Comparison of ENCODE assay signal across 16 cellular contexts in the genomic region with DNA sequence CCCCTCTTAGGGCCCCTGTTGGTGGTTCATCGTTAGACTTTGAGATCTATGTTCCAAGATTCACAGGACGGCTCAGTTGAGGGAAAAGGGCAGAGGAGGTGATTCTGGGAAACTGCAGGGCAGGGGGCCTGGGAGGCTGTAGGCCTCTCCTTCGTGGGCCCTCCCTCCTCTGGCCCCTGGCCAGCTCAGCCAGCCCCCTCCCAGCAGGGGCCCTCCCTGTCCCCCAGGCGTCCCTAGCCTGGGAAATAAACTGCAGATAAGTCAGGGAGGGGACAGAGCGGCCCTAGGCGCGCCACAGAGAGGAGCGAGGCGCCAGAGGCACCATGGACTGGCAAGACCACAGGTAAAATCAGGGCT. TPM values are rescaled to one million over a fixed set of nuclear protein-coding genes. Genes with fewer than 3 reads are reported as not detected.
DNase-seq lines count a peak whose midpoint lies in the region; ATAC-seq and TF ChIP-seq lines count a peak whose summit lies in the region.
"Had no signal": no experiment of that assay in that cellular context is flagged by ENCODE, and none has a peak within 500 bp of the region (broad histone marks: within the 10 kb centered on the region; RNA-seq: fewer than 3 reads in every experiment).

No MANE protein-coding gene starts in this region.

- peaks cover 12% of the 10 kb centered on the region for H3K27me3 Mint-ChIP-seq in activated T-helper 1 cell treated with anti-CD3 and anti-CD28 coated beads, Interleukin-12 subunit alpha, Interleukin-12 subunit beta, Interleukin-2, Interleukin-4 antibody, amounts not matched to agents 30 ng/mL and 10 ng/mL and 1 ng/mL, durations not matched to agents 14 hours and 24 hours and 36 hours (ENCODE audit: insufficient read depth)
- H3K27me3 Mint-ChIP-seq: activated naive CD4-positive, alpha-beta T cell treated with anti-CD3 and anti-CD28 coated beads, Interleukin-2, amount 50 U/mL, for 24 hours had no signal

- H3K36me3 ChIP-seq in IMR-90 (ENCODE audit: control insufficient read depth, insufficient read depth, low read length) (no peaks in the 10 kb centered on the region), colonic mucosa (no peaks in the 10 kb centered on the region), lung (ENCODE audit: control insufficient read depth in 2 of 2, insufficient read depth in 2 of 2, low read length in 2 of 2) (peaks cover 6 to 14% of the 10 kb centered on the region in 2 donors)

- peaks cover 16% of the 10 kb centered on the region for H3K9me3 Mint-ChIP-seq in activated T-helper 1 cell treated with anti-CD3 and anti-CD28 coated beads, Interleukin-12 subunit alpha, Interleukin-12 subunit beta, Interleukin-2, Interleukin-4 antibody, amounts not matched to agents 30 ng/mL and 10 ng/mL and 1 ng/mL, durations not matched to agents 14 hours and 24 hours and 36 hours
- H3K9me3 Mint-ChIP-seq: activated naive CD4-positive, alpha-beta T cell treated with anti-CD3 and anti-CD28 coated beads, Interleukin-2, amount 50 U/mL, for 24 hours had no signal

- peak overlapping the region; percentile 51 for H2AFZ ChIP-seq in IMR-90 (replicated peaks; ENCODE audit: low read length, poor library complexity)

- H2BK15ac ChIP-seq in IMR-90 (ENCODE audit: low read depth, low read length), result no peak overlapping the region

- H2AK5ac ChIP-seq in IMR-90 (ENCODE audit: low read depth, low read length), result no peak overlapping the region

- H3K4me1 ChIP-seq in IMR-90 (ENCODE audit: control insufficient read depth, insufficient read depth, low read length), result peaks cover 6% of the 10 kb centered on the region; the same call in 1 of the 2 replicates
- H3K4me1 ChIP-seq in colonic mucosa, result peaks cover 13% of the 10 kb centered on the region
- H3K4me1 ChIP-seq in lung (ENCODE audit: control insufficient read depth in 2 of 2, insufficient read depth in 2 of 2, low read length in 2 of 2), result peaks cover 5 to 17% of the 10 kb centered on the region in 2 donors

- no TSS peak for BruUV-seq in IMR-90 (replicated peaks; lab: Mats Ljungman, UMichigan)

- no peak overlapping the region for H3K4ac ChIP-seq in IMR-90 (ENCODE audit: low read depth, low read length)

- TF ChIP-seq CTCF in IMR-90 (conservative IDR thresholded peaks at IDR 0.05; ENCODE audit: low read depth, low read length) (no peak), colonic mucosa (IDR thresholded peaks at IDR 0.05) (no peak), lung (IDR thresholded peaks at IDR 0.05; ENCODE audit: control extremely low read depth, extremely low read depth) (no peak)

- DNase-seq in IMR-90 (no peak), colonic mucosa (no peak), lung (ENCODE audit: low spot score) (no peak), GM19238 (ENCODE audit: insufficient read length, low spot score) (no peak), H4 (ENCODE audit: low spot score) (no peak)
- DNase-seq in activated T-helper 1 cell treated with anti-CD3 and anti-CD28 coated beads, Interleukin-12 subunit alpha, Interleukin-12 subunit beta, Interleukin-2, Interleukin-4 antibody, amounts not matched to agents 30 ng/mL and 10 ng/mL and 1 ng/mL, durations not matched to agents 14 hours and 24 hours and 36 hours (ENCODE audit: low spot score), result no peak
- DNase-seq: effector CD4-positive, alpha-beta T cell; GDM1; MM.1S; NCI-H226; T-helper 9 cell had no signal

- H3K23ac ChIP-seq in IMR-90 (ENCODE audit: low read depth, low read length), result no peak overlapping the region

- CTCF ChIA-PET in IMR-90 (lab: Yijun Ruan, JAX), result no interaction called here

- no peak overlapping the region for H3K18ac ChIP-seq in IMR-90 (ENCODE audit: low read depth, low read length)

- no peak overlapping the region for H4K91ac ChIP-seq in IMR-90 (ENCODE audit: insufficient read depth, low read depth, low read length)

- H3K27me3 ChIP-seq in IMR-90 (ENCODE audit: control insufficient read depth, insufficient read depth, low read length) (peaks cover 23% of the 10 kb centered on the region), colonic mucosa (no peaks in the 10 kb centered on the region), lung (ENCODE audit: control insufficient read depth, insufficient read depth) (no peaks in the 10 kb centered on the region)

- no peaks in the 10 kb centered on the region for H4K20me1 ChIP-seq in IMR-90 (ENCODE audit: insufficient read depth, low read length)

- no peak overlapping the region for H2BK5ac ChIP-seq in IMR-90 (ENCODE audit: low read depth, low read length, poor library complexity, severe bottlenecking)

- no peak overlapping the region for H2BK120ac ChIP-seq in IMR-90 (ENCODE audit: low read depth, low read length)

- no peak overlapping the region for H4K8ac ChIP-seq in IMR-90 (ENCODE audit: low read depth in 2 of 2, low read length in 2 of 2)

- H3K9me3 ChIP-seq in IMR-90 (ENCODE audit: control insufficient read depth, insufficient read depth, low read length), result peaks cover 9% of the 10 kb centered on the region
- no peaks in the 10 kb centered on the region for H3K9me3 ChIP-seq in colonic mucosa
- no peaks in the 10 kb centered on the region for H3K9me3 ChIP-seq in lung (ENCODE audit: control insufficient read depth in 2 of 2, insufficient read depth in 1 of 2, low read length in 1 of 2)
- H3K9me3 ChIP-seq: mucosa of descending colon had no signal

- no peaks in the 10 kb centered on the region for H3K79me1 ChIP-seq in IMR-90 (ENCODE audit: low read depth in 1 of 2, low read length in 2 of 2)

- POLR2A ChIA-PET in IMR-90 (lab: Charles Lee; ENCODE audit: unreplicated experiment), result no interaction called here

- no peak overlapping the region for H2AK9ac ChIP-seq in IMR-90 (replicated peaks; ENCODE audit: low read depth, low read length, poor library complexity)

- no peak for TF ChIP-seq RAD21 in IMR-90 (IDR thresholded peaks at IDR 0.05; ENCODE audit: low read length)

- no peak overlapping the region for H4K5ac ChIP-seq in IMR-90 (ENCODE audit: low read depth, low read length)

- intact Hi-C loops in IMR-90 (cut with micrococcal nuclease), result no loop called here
- intact Hi-C loops in colonic mucosa (cut with DNase I), result no loop called here
- intact Hi-C loops in activated T-helper 1 cell treated with anti-CD3 and anti-CD28 coated beads, Interleukin-12 subunit alpha, Interleukin-12 subunit beta, Interleukin-2, Interleukin-4 antibody, amounts not matched to agents 30 ng/mL and 10 ng/mL and 1 ng/mL, durations not matched to agents 14 hours and 24 hours and 36 hours (cut with micrococcal nuclease), result no loop called here

- no peaks in the 10 kb centered on the region for H3K4me1 Mint-ChIP-seq in activated T-helper 1 cell treated with anti-CD3 and anti-CD28 coated beads, Interleukin-12 subunit alpha, Interleukin-12 subunit beta, Interleukin-2, Interleukin-4 antibody, amounts not matched to agents 30 ng/mL and 10 ng/mL and 1 ng/mL, durations not matched to agents 14 hours and 24 hours and 36 hours (ENCODE audit: low read depth)
- H3K4me1 Mint-ChIP-seq: activated naive CD4-positive, alpha-beta T cell treated with anti-CD3 and anti-CD28 coated beads, Interleukin-2, amount 50 U/mL, for 24 hours had no signal

- H3K9me1 ChIP-seq in IMR-90 (ENCODE audit: insufficient read depth, low read length), result no peaks in the 10 kb centered on the region

- WGBS in IMR-90 (ENCODE audit: extremely low coverage in 2 of 2, insufficient read length in 1 of 2), 2 experiments, result 40% methylated on average over 1 of the region's 9 CpGs; no CpG with 5 or more reads in 1 of the 2 experiments
- WGBS in lung, 2 donors, result 66 to 70% methylated on average over 9 of the region's 9 CpGs

- no peak overlapping the region for H3K4me3 ChIP-seq in IMR-90 (ENCODE audit: insufficient read depth, low read depth, low read length)
- H3K4me3 ChIP-seq in colonic mucosa, result no peak overlapping the region
- no peak overlapping the region for H3K4me3 ChIP-seq in lung
- H3K4me3 ChIP-seq: mucosa of descending colon had no signal

- dilution Hi-C loops in IMR-90 (cut with HindIII; ENCODE audit: low sequenced_read_pairs, unreplicated experiment), result no loop called here

- no peak overlapping the region for H2BK20ac ChIP-seq in IMR-90 (ENCODE audit: low read depth, low read length)

- H3K14ac ChIP-seq in IMR-90 (replicated peaks; ENCODE audit: low read depth, low read length), result no peak overlapping the region

- no peak overlapping the region for H3K27ac Mint-ChIP-seq in activated T-helper 1 cell treated with anti-CD3 and anti-CD28 coated beads, Interleukin-12 subunit alpha, Interleukin-12 subunit beta, Interleukin-2, Interleukin-4 antibody, amounts not matched to agents 30 ng/mL and 10 ng/mL and 1 ng/mL, durations not matched to agents 14 hours and 24 hours and 36 hours
- H3K27ac Mint-ChIP-seq: activated naive CD4-positive, alpha-beta T cell treated with anti-CD3 and anti-CD28 coated beads, Interleukin-2, amount 50 U/mL, for 24 hours had no signal

- H3K36me3 Mint-ChIP-seq in activated T-helper 1 cell treated with anti-CD3 and anti-CD28 coated beads, Interleukin-12 subunit alpha, Interleukin-12 subunit beta, Interleukin-2, Interleukin-4 antibody, amounts not matched to agents 30 ng/mL and 10 ng/mL and 1 ng/mL, durations not matched to agents 14 hours and 24 hours and 36 hours (ENCODE audit: low read depth), result no peaks in the 10 kb centered on the region

- no peak for TF ChIP-seq POLR2A in IMR-90 (IDR thresholded peaks at IDR 0.05; ENCODE audit: low read depth, low read length)

- H3K56ac ChIP-seq in IMR-90 (ENCODE audit: extremely low read depth, insufficient read depth, low read length), result no peak overlapping the region

- ATAC-seq in IMR-90 (ENCODE audit: low read depth), result no peak
- no peak for ATAC-seq in lung (ENCODE audit: insufficient read depth, low FRiP score)
- ATAC-seq in HG02885 (IDR thresholded peaks at IDR 0.05; ENCODE audit: poor library complexity, unreplicated experiment), result no peak

- H3K4me2 ChIP-seq in IMR-90 (ENCODE audit: low read depth, low read length), result no peak overlapping the region

- in situ Hi-C loops in IMR-90 (cut with MboI; ENCODE audit: low sequenced_read_pairs), result no loop called here

- H3K27ac ChIP-seq in IMR-90 (ENCODE audit: insufficient read depth, low read length), result no peak overlapping the region
- peak overlapping the region; percentile 48 for H3K27ac ChIP-seq in colonic mucosa
- peak overlapping the region; percentile 81 to 85 for H3K27ac ChIP-seq in lung (ENCODE audit: low read depth in 1 of 2, low read length in 1 of 2)
- H3K27ac ChIP-seq in temporal lobe (ENCODE audit: low read depth, low read length), result peak overlapping the region; percentile 68
- H3K27ac ChIP-seq: C4-2B had no signal

- H3K9ac ChIP-seq in IMR-90 (ENCODE audit: low read depth, low read length) (no peak overlapping the region), colonic mucosa (ENCODE audit: low read depth in 2 of 2, low read length in 2 of 2) (peak overlapping the region in 1 of 2 donors; percentile 51)

- no peak overlapping the region for H3K4me3 Mint-ChIP-seq in activated T-helper 1 cell treated with anti-CD3 and anti-CD28 coated beads, Interleukin-12 subunit alpha, Interleukin-12 subunit beta, Interleukin-2, Interleukin-4 antibody, amounts not matched to agents 30 ng/mL and 10 ng/mL and 1 ng/mL, durations not matched to agents 14 hours and 24 hours and 36 hours
- H3K4me3 Mint-ChIP-seq: activated naive CD4-positive, alpha-beta T cell treated with anti-CD3 and anti-CD28 coated beads, Interleukin-2, amount 50 U/mL, for 24 hours had no signal

RNA-seq across cellular contexts. Expression of gene HIF3A, which starts 6.5 kb away (rescaled TPM):
- not detected in 2 replicates for total RNA-seq in IMR-90 (2012; rRNA removed)
- polyA plus RNA-seq in IMR-90 (2012; rRNA removed), result 0.02 and 0.19 TPM in 2 replicates
- 0.03 TPM in 1 of 2 replicates, not detected in the other for polyA plus RNA-seq in IMR-90 (2012; cell fraction: cytosol; rRNA removed)
- polyA plus RNA-seq in IMR-90 (2012; cell fraction: nucleus; rRNA removed; ENCODE audit: low replicate concordance), result 0.13 and 0.23 TPM in 2 replicates
- total RNA-seq in colonic mucosa, result 1 to 10 TPM; 5.7 to 7.1 TPM
- 100 to 1,000 TPM in 1 of 2 donors, 10 to 100 TPM in 1; 85.5 to 315 TPM for total RNA-seq in lung
- polyA plus RNA-seq in lung, result 10 to 100 TPM; 24.1 to 41.3 TPM
- total RNA-seq in temporal lobe, result 6.1 TPM
- not detected in 2 replicates for total RNA-seq in activated T-helper 1 cell treated with anti-CD3 and anti-CD28 coated beads, Interleukin-12 subunit alpha, Interleukin-12 subunit beta, Interleukin-2, Interleukin-4 antibody, amounts not matched to agents 30 ng/mL and 10 ng/mL and 1 ng/mL, durations not matched to agents 14 hours and 24 hours and 36 hours
- total RNA-seq in H4 (2014; rRNA removed; shearing (Covaris generic)), result not detected in 2 replicates

RNA-seq across cellular contexts. Expression of gene PPP5C, which starts 43.6 kb away (rescaled TPM):
- 68.9 and 80.5 TPM in 2 replicates for total RNA-seq in IMR-90 (2012; rRNA removed)
- 128 and 133 TPM in 2 replicates for polyA plus RNA-seq in IMR-90 (2012; rRNA removed)
- polyA plus RNA-seq in IMR-90 (2012; cell fraction: cytosol; rRNA removed), result 103 and 109 TPM in 2 replicates
- 214 and 279 TPM in 2 replicates for polyA plus RNA-seq in IMR-90 (2012; cell fraction: nucleus; rRNA removed; ENCODE audit: low replicate concordance)
- total RNA-seq in colonic mucosa, result 10 to 100 TPM; 46.0 to 87.5 TPM
- total RNA-seq in lung, result 10 to 100 TPM; 52.9 to 69.8 TPM
- polyA plus RNA-seq in lung, result 10 to 100 TPM; 48.5 to 56.4 TPM
- 42.5 TPM for total RNA-seq in temporal lobe
- 160 and 173 TPM in 2 replicates for total RNA-seq in activated T-helper 1 cell treated with anti-CD3 and anti-CD28 coated beads, Interleukin-12 subunit alpha, Interleukin-12 subunit beta, Interleukin-2, Interleukin-4 antibody, amounts not matched to agents 30 ng/mL and 10 ng/mL and 1 ng/mL, durations not matched to agents 14 hours and 24 hours and 36 hours
- 48.7 and 59.1 TPM in 2 replicates for total RNA-seq in H4 (2014; rRNA removed; shearing (Covaris generic))

Comparison
In these comparisons a context has a peak if more than half of its experiments do, and no peak if none do; other contexts are left out.
1. RNA of gene HIF3A, which starts 6.5 kb away (total RNA-seq): 85.5 to 315 TPM in lung; 5.7 to 7.1 TPM in colonic mucosa, 6.1 TPM in temporal lobe (single experiment), not detected in IMR-90, not detected in activated T-helper 1 cell treated with anti-CD3 and anti-CD28 coated beads, Interleukin-12 subunit alpha, Interleukin-12 subunit beta, Interleukin-2, Interleukin-4 antibody, amounts not matched to agents 30 ng/mL and 10 ng/mL and 1 ng/mL, durations not matched to agents 14 hours and 24 hours and 36 hours and not detected in H4; every median in the first group is over 10 times any median in the second.